8 cellular contexts compared by ENCODE assay signal in the genomic region with DNA sequence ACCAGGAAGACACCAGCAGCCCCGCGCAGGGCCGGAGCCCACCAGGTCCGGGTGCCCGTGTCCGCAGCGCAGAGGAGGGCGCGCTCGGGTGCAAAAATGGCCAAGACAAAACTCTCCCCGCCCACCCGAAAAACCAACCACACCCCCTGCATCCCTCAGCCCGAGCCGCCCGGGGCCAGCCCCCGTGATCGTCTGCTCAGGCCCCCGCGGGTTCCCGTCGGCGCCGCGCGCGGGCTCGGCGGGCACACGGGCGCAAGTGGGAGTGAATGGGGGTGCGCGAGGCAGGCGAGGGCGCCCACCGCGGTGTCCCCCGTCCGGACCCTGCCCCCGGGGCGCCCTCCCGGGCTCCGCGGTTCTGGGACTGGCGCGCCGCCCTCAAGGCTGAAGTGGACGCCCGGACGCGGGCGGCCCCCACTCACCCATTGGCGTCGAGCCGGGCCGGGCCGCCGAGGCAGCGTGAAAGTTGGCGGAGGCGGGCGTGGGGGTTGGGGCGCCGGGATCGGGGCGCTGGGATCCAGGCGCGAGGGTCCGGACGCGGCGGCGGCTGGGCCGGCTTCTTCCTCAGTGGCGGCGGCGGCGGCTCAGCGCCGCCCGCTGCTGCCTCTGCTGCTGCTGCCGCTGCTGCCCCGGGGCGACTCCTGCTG. TPM values are rescaled to one million over a fixed set of nuclear protein-coding genes. Genes with fewer than 3 reads are reported as not detected.
DNase-seq lines count a peak whose midpoint lies in the region; ATAC-seq and TF ChIP-seq lines count a peak whose summit lies in the region.

No MANE protein-coding gene starts in this region.

- H2BK120ac ChIP-seq in mesendoderm (ENCODE audit: low read depth, low read length): no peak overlapping the region

- no peaks in the 10 kb centered on the region for H3K9me3 ChIP-seq in BE2C
- H3K9me3 ChIP-seq in T-helper 17 cell (ENCODE audit: control insufficient read depth, low read length, poor library complexity, severe bottlenecking): no peaks in the 10 kb centered on the region
- H3K9me3 ChIP-seq in thyroid gland: no peaks in the 10 kb centered on the region

- ATAC-seq in T-helper 17 cell (no peak), HG03039 (IDR thresholded peaks at IDR 0.05; ENCODE audit: unreplicated experiment) (no peak), HG02678 (IDR thresholded peaks at IDR 0.05; ENCODE audit: unreplicated experiment) (no peak)

- no peak overlapping the region for H2BK5ac ChIP-seq in mesendoderm (ENCODE audit: low read length)

- intact Hi-C loops in thyroid gland (cut with DNase I): loop anchor here (5.0 kb wide), 1 partner anchor 345 kb away; no protein-coding TSS in a partner anchor

- WGBS in mesendoderm (ENCODE audit: extremely low coverage, insufficient coverage, low lambda C conversion rate): no CpG with 5 or more reads among the region's 83 CpGs
- no CpG with 5 or more reads among the region's 83 CpGs for WGBS in thyroid gland, 2 donors

- H3K4me1 ChIP-seq in BE2C: no peaks in the 10 kb centered on the region
- H3K4me1 ChIP-seq in mesendoderm (ENCODE audit: control insufficient read depth, low read depth, low read length): no peaks in the 10 kb centered on the region
- peaks cover 0 to 3% of the 10 kb centered on the region in 2 donors for H3K4me1 ChIP-seq in thyroid gland

- H3K4me1 Mint-ChIP-seq in T-helper 17 cell: peaks cover 24% of the 10 kb centered on the region

- no peak overlapping the region for H4K5ac ChIP-seq in mesendoderm (ENCODE audit: low read length)

- H3K27me3 Mint-ChIP-seq in T-helper 17 cell: no peaks in the 10 kb centered on the region

- H3K27me3 ChIP-seq in BE2C: peaks cover 7% of the 10 kb centered on the region; the same call in 1 of the 2 replicates
- peaks cover 6% of the 10 kb centered on the region for H3K27me3 ChIP-seq in H7 (ENCODE audit: control insufficient read depth, insufficient read depth, low read length)
- no peaks in the 10 kb centered on the region for H3K27me3 ChIP-seq in mesendoderm (ENCODE audit: insufficient read depth, low read length, poor library complexity)
- H3K27me3 ChIP-seq in thyroid gland: no peaks in the 10 kb centered on the region

- H3K36me3 ChIP-seq in BE2C (no peaks in the 10 kb centered on the region), H7 (replicated peaks; ENCODE audit: control insufficient read depth, insufficient read depth, low read length) (no peaks in the 10 kb centered on the region), mesendoderm (ENCODE audit: control insufficient read depth, insufficient read depth, low read length) (no peaks in the 10 kb centered on the region), thyroid gland (no peaks in the 10 kb centered on the region)

- H3K18ac ChIP-seq in mesendoderm (ENCODE audit: low read length): peak overlapping the region; percentile 87

- H3K4ac ChIP-seq in mesendoderm (ENCODE audit: low read depth, low read length): peak overlapping the region; percentile 55

- no peaks in the 10 kb centered on the region for H3K79me2 ChIP-seq in mesendoderm (ENCODE audit: control insufficient read depth, insufficient read depth, low read length)

- H3K27ac Mint-ChIP-seq in T-helper 17 cell: peak overlapping the region; percentile 73

- H2BK15ac ChIP-seq in mesendoderm (replicated peaks; ENCODE audit: low read depth): no peak overlapping the region

- H3K4me3 Mint-ChIP-seq in T-helper 17 cell: peak overlapping the region; percentile 86

- H3K56ac ChIP-seq in mesendoderm (ENCODE audit: low read length): peak overlapping the region; percentile 60

- no peaks in the 10 kb centered on the region for H3K36me3 Mint-ChIP-seq in T-helper 17 cell (ENCODE audit: low read depth)

- H3K23ac ChIP-seq in mesendoderm (ENCODE audit: low read length): no peak overlapping the region

- peak overlapping the region; percentile 62 for H3K9ac ChIP-seq in mesendoderm (ENCODE audit: low read length)

- TF ChIP-seq CTCF in BE2C (IDR thresholded peaks at IDR 0.05; ENCODE audit: low read depth, low read length): no peak
- no peak for TF ChIP-seq CTCF in thyroid gland (IDR thresholded peaks at IDR 0.05)

- H3K4me3 ChIP-seq in BE2C (ENCODE audit: low read depth, low read length) (peak overlapping the region; percentile 42), H7 (ENCODE audit: insufficient read depth, low read depth, low read length) (peak overlapping the region; percentile 50), mesendoderm (ENCODE audit: low read length) (peak overlapping the region; percentile 25), thyroid gland (replicated peaks in 1 of 3) (peak overlapping the region in 2 of 3 donors; percentile 47 to 59)

- no peaks in the 10 kb centered on the region for H3K79me1 ChIP-seq in mesendoderm (ENCODE audit: low read length)

- no peak overlapping the region for H4K8ac ChIP-seq in mesendoderm (ENCODE audit: low read depth, low read length)

- no peak overlapping the region for H2AK5ac ChIP-seq in mesendoderm (ENCODE audit: low read length)

- no peak for DNase-seq in BE2C
- peak; percentile 71 for DNase-seq in H7
- DNase-seq in T-helper 17 cell: peak in 1 of 3 donors; percentile 9
- peak; percentile 8 for DNase-seq in dermis blood vessel endothelial cell
- DNase-seq in mesendoderm: no peak
- peak; percentile 23 for DNase-seq in thyroid gland

- H3K27ac ChIP-seq in mesendoderm (ENCODE audit: low read depth, low read length) (no peak overlapping the region), thyroid gland (peak overlapping the region in 2 of 3 donors; percentile 44 to 56)

- H3K4me2 ChIP-seq in mesendoderm (ENCODE audit: low read length): no peak overlapping the region

- no peak for TF ChIP-seq POLR2A in thyroid gland (IDR thresholded peaks at IDR 0.05)

RNA-seq across cellular contexts. Expression of gene SH3KBP1, which starts 0.4 kb away (rescaled TPM):
- 8.1 TPM for polyA plus RNA-seq in BE2C (2012; ENCODE audit: insufficient read depth, insufficient read length, low read depth)
- total RNA-seq in H7 (2014; rRNA removed; shearing (Covaris generic)): 6.5 and 12.5 TPM in 2 replicates
- 100 to 1,000 TPM; 117 to 123 TPM for total RNA-seq in T-helper 17 cell
- 9.2 and 22.3 TPM in 2 replicates for total RNA-seq in dermis blood vessel endothelial cell
- polyA plus RNA-seq in mesendoderm (2013, experiment 1 of 2): 10.9 TPM
- 12.4 TPM for polyA plus RNA-seq in mesendoderm (2013, experiment 2 of 2)
- total RNA-seq in thyroid gland: 10 to 100 TPM; 11.7 to 27.6 (median 23.9) TPM

Comparison
In these comparisons a context has a peak if more than half of its experiments do, and no peak if none do; other contexts are left out.
1. DNase-seq: peak in H7 (single experiment), dermis blood vessel endothelial cell (single experiment) and thyroid gland (2 of 2); none in BE2C (single experiment) and mesendoderm (single experiment).
2. Peak in every context shown above with its lines, with median percentiles within 50 percentile points of each other: H3K4me3 ChIP-seq.